Comparison of ENCODE assay signal across 8 cellular contexts in the genomic region with DNA sequence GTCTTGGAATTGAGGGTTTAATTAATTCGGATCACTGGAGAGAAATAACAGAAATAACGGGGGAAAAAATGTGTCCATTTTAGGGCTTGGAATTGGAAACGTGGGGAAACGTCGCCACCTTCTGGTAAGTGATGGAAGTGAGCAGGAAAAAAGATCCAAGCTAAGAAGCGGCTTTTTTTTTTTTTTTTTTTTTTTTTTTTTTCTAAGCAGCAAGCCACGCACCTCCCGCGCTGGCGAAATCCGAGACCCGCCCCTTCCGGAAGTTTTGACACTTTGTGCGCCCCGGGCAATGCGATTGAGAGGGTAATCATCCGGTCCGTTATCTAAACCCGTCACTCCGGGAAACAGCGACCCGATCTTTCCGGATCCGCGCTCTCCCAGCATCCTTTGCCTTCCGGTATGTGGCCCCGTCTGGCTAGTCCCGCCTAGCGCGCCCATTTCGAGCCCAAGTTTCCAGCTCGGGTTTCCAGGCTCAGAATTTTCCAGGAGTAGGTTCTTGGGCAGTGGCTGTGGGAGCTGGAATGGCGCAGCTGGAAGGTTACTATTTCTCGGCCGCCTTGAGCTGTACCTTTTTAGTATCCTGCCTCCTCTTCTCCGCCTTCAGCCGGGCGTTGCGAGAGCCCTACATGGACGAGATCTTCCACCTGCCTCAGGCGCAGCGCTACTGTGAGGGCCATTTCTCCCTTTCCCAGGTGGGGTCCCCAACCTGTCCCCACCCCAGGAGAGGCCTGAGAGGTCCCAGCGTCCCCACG. TPM values are rescaled to one million over a fixed set of nuclear protein-coding genes. Genes with fewer than 3 reads are reported as not detected.
DNase-seq lines count a peak whose midpoint lies in the region; ATAC-seq and TF ChIP-seq lines count a peak whose summit lies in the region.

A gene with protein sequence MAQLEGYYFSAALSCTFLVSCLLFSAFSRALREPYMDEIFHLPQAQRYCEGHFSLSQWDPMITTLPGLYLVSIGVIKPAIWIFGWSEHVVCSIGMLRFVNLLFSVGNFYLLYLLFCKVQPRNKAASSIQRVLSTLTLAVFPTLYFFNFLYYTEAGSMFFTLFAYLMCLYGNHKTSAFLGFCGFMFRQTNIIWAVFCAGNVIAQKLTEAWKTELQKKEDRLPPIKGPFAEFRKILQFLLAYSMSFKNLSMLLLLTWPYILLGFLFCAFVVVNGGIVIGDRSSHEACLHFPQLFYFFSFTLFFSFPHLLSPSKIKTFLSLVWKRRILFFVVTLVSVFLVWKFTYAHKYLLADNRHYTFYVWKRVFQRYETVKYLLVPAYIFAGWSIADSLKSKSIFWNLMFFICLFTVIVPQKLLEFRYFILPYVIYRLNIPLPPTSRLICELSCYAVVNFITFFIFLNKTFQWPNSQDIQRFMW (plus strand): TSS at position 418 of the 752 bp plus-strand sequence. CDS start 104 bp downstream, at position 522.

- no peak within 1 kb of the TSS for H2BK15ac ChIP-seq in IMR-90 (ENCODE audit: low read depth, low read length)

- peak; percentile 95 for DNase-seq in DMS153 (lab: John Stamatoyannopoulos, UW)
- DNase-seq in IMR-90 = peak; percentile 97
- peak; percentile 99 for DNase-seq in OCI-M1 (lab: John Stamatoyannopoulos, UW)
- DNase-seq in activated T-cell treated with anti-CD3 and anti-CD28 coated beads for 24 hours (ENCODE audit: low read depth) = peak; percentile 95
- DNase-seq in epithelial cell of esophagus (ENCODE audit: low read depth) = peak; percentile 98
- DNase-seq in stimulated activated CD8-positive, alpha-beta memory T cell treated with anti-CD3 and anti-CD28 coated beads, Interleukin-4, amount 100 ng/mL, for 1 hour (ENCODE audit: low read depth in 2 of 2, low spot score in 1 of 2) = peak; percentile 89 to 94

- H2AK9ac ChIP-seq in IMR-90 (replicated peaks; ENCODE audit: low read depth, low read length, poor library complexity) = peak within 1 kb of the TSS; percentile 70

- no peak within 1 kb of the TSS for H2BK120ac ChIP-seq in IMR-90 (ENCODE audit: low read depth, low read length)

- H3K23ac ChIP-seq in IMR-90 (ENCODE audit: low read depth, low read length) = no peak within 1 kb of the TSS

- CTCF ChIA-PET in IMR-90 (lab: Yijun Ruan, JAX) = interaction anchor here (0.5 to 2.3 kb wide), 4 partner anchors 16 to 1268 kb away, joined by 3 to 10 read pairs (median 4); a partner anchor contains a TSS

- H3K4me1 ChIP-seq in IMR-90 (ENCODE audit: control insufficient read depth, insufficient read depth, low read length) (no peaks in the 10 kb centered on the region), mononuclear cell (ENCODE audit: insufficient read depth, low read length) (peaks cover 18% of the 10 kb centered on the region)

- H4K91ac ChIP-seq in IMR-90 (ENCODE audit: insufficient read depth, low read depth, low read length) = no peak within 1 kb of the TSS

- no peaks in the 10 kb centered on the region for H3K79me1 ChIP-seq in IMR-90 (ENCODE audit: low read depth in 1 of 2, low read length in 2 of 2)

- H3K4me2 ChIP-seq in IMR-90 (ENCODE audit: low read depth, low read length) = peak within 1 kb of the TSS; percentile 57

- in situ Hi-C loops in IMR-90 (cut with MboI; ENCODE audit: low sequenced_read_pairs) = loop anchor here (5.0 to 25.0 kb wide), 4 partner anchors 110 to 1660 kb away; a partner anchor contains a TSS

- TF ChIP-seq CTCF in IMR-90 (conservative IDR thresholded peaks at IDR 0.05; ENCODE audit: low read depth, low read length) (peak; percentile 78), epithelial cell of esophagus (IDR thresholded peaks at IDR 0.05; ENCODE audit: insufficient read depth, low read depth, low read length, missing control alignments) (peak; percentile 66)

- H3K4me3 ChIP-seq in IMR-90 (ENCODE audit: insufficient read depth, low read depth, low read length) (peak within 1 kb of the TSS; percentile 65), epithelial cell of esophagus (ENCODE audit: low read length) (peak within 1 kb of the TSS; percentile 78), mononuclear cell (ENCODE audit: low read length) (peak within 1 kb of the TSS; percentile 71)

- no peak within 1 kb of the TSS for H2BK20ac ChIP-seq in IMR-90 (ENCODE audit: low read depth, low read length)

- BruUV-seq in IMR-90 (replicated peaks; lab: Mats Ljungman, UMichigan) = no TSS peak

- dilution Hi-C loops in IMR-90 (cut with HindIII; ENCODE audit: low sequenced_read_pairs, unreplicated experiment) = no loop called here

- H3K9me1 ChIP-seq in IMR-90 (ENCODE audit: insufficient read depth, low read length) = no peaks in the 10 kb centered on the region

- H3K27ac ChIP-seq in IMR-90 (ENCODE audit: insufficient read depth, low read length) = peak within 1 kb of the TSS; percentile 48

- H4K8ac ChIP-seq in IMR-90 (ENCODE audit: low read depth in 2 of 2, low read length in 2 of 2) = peak within 1 kb of the TSS; percentile 75 to 77

- peak within 1 kb of the TSS; percentile 67; the same call in 1 of the 2 replicates for H3K14ac ChIP-seq in IMR-90 (replicated peaks; ENCODE audit: low read depth, low read length)

- peak within 1 kb of the TSS; percentile 88 for H3K56ac ChIP-seq in IMR-90 (ENCODE audit: extremely low read depth, insufficient read depth, low read length)

- H3K9ac ChIP-seq in IMR-90 (ENCODE audit: low read depth, low read length) = peak within 1 kb of the TSS; percentile 56

- 0 out of 2 replicates have a peak within 1 kb of the TSS, but pooled peaks have one; percentile 51 for H4K5ac ChIP-seq in IMR-90 (ENCODE audit: low read depth, low read length)

- intact Hi-C loops in IMR-90 (cut with micrococcal nuclease) = loop anchor here (1.0 to 5.0 kb wide), 2 partner anchors 1266 to 1565 kb away; no protein-coding TSS in a partner anchor

- peak; percentile 100 for ATAC-seq in GM21528 (IDR thresholded peaks at IDR 0.05; ENCODE audit: low FRiP score, unreplicated experiment)
- peak; percentile 100 for ATAC-seq in IMR-90 (ENCODE audit: low read depth)

- POLR2A ChIA-PET in IMR-90 (lab: Charles Lee; ENCODE audit: unreplicated experiment) = interaction anchor here (0.5 to 0.9 kb wide), 2 partner anchors 1166 to 1264 kb away, joined by 8 to 9 read pairs; no protein-coding TSS in a partner anchor

- H3K4ac ChIP-seq in IMR-90 (ENCODE audit: low read depth, low read length) = peak within 1 kb of the TSS; percentile 19; the same call in 1 of the 2 replicates

- H3K9me3 ChIP-seq in IMR-90 (ENCODE audit: control insufficient read depth, insufficient read depth, low read length) = no peaks in the 10 kb centered on the region
- no peaks in the 10 kb centered on the region for H3K9me3 ChIP-seq in mononuclear cell (ENCODE audit: low read depth, low read length)

- no peak within 1 kb of the TSS for H3K18ac ChIP-seq in IMR-90 (ENCODE audit: low read depth, low read length)

- peak; percentile 42 for TF ChIP-seq POLR2A in IMR-90 (IDR thresholded peaks at IDR 0.05; ENCODE audit: low read depth, low read length)

- H3K36me3 ChIP-seq in IMR-90 (ENCODE audit: control insufficient read depth, insufficient read depth, low read length) = no peaks in the 10 kb centered on the region

- H2AFZ ChIP-seq in IMR-90 (replicated peaks; ENCODE audit: low read length, poor library complexity) = peak within 1 kb of the TSS; percentile 83

- no peaks in the 10 kb centered on the region for H3K27me3 ChIP-seq in IMR-90 (ENCODE audit: control insufficient read depth, insufficient read depth, low read length)
- no peaks in the 10 kb centered on the region for H3K27me3 ChIP-seq in mononuclear cell (ENCODE audit: insufficient read depth, low read length)

- no peak within 1 kb of the TSS for H2AK5ac ChIP-seq in IMR-90 (ENCODE audit: low read depth, low read length)

- peak; percentile 79 for TF ChIP-seq RAD21 in IMR-90 (IDR thresholded peaks at IDR 0.05; ENCODE audit: low read length)

- no peaks in the 10 kb centered on the region for H4K20me1 ChIP-seq in IMR-90 (ENCODE audit: insufficient read depth, low read length)

- H2BK5ac ChIP-seq in IMR-90 (ENCODE audit: low read depth, low read length, poor library complexity, severe bottlenecking) = no peak within 1 kb of the TSS

- WGBS in IMR-90 (ENCODE audit: extremely low coverage in 2 of 2, insufficient read length in 1 of 2), 2 experiments = 0% methylated on average over 17 of the region's 44 CpGs; no CpG with 5 or more reads in 1 of the 2 experiments

TF ChIP-seq in IMR-90, 13 proteins besides CTCF, POLR2A, EP300 and RAD21 (continues in another document):
- no peak for TF ChIP-seq NFE2L2 (IDR thresholded peaks at IDR 0.05; ENCODE audit: low read depth, low read length)
- 0 out of 2 replicates have a peak, but pooled peaks have one; percentile 40 for TF ChIP-seq MAZ (IDR thresholded peaks at IDR 0.05; ENCODE audit: borderline replicate concordance, low read depth, low read length)
- TF ChIP-seq RCOR1 (IDR thresholded peaks at IDR 0.05; ENCODE audit: insufficient replicate concordance, low read length) = peak; percentile 35
- 0 out of 2 replicates have a peak, but pooled peaks have one; percentile 10 for TF ChIP-seq FOS (IDR thresholded peaks at IDR 0.05; ENCODE audit: low read depth, low read length)
- no peak for TF ChIP-seq BHLHE40 (IDR thresholded peaks at IDR 0.05; ENCODE audit: low read depth, low read length)
- peak; percentile 80 for TF ChIP-seq MXI1 (IDR thresholded peaks at IDR 0.05; ENCODE audit: borderline replicate concordance, low read depth, low read length)
- TF ChIP-seq, protein P1, sequence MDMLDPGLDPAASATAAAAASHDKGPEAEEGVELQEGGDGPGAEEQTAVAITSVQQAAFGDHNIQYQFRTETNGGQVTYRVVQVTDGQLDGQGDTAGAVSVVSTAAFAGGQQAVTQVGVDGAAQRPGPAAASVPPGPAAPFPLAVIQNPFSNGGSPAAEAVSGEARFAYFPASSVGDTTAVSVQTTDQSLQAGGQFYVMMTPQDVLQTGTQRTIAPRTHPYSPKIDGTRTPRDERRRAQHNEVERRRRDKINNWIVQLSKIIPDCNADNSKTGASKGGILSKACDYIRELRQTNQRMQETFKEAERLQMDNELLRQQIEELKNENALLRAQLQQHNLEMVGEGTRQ (IDR thresholded peaks at IDR 0.05; ENCODE audit: low read depth, low read length) = no peak
- TF ChIP-seq SMC3 (IDR thresholded peaks at IDR 0.05; ENCODE audit: low read depth, low read length) = peak; percentile 63

RNA-seq across cellular contexts. Expression of the gene that starts here (rescaled TPM):
- total RNA-seq in IMR-90 (2012; rRNA removed) = 7.2 and 9.7 TPM in 2 replicates
- 2.7 and 3.8 TPM in 2 replicates for polyA plus RNA-seq in IMR-90 (2012; rRNA removed)
- 0.78 and 1.7 TPM in 2 replicates for polyA plus RNA-seq in IMR-90 (2012; cell fraction: cytosol; rRNA removed)
- 0.63 and 1.4 TPM in 2 replicates for polyA plus RNA-seq in IMR-90 (2012; cell fraction: nucleus; rRNA removed; ENCODE audit: low replicate concordance)
- 12.6 TPM for total RNA-seq in mononuclear cell

Comparison
In these comparisons a context has a peak if more than half of its experiments do, and no peak if none do; other contexts are left out.
1. Peak in every context shown above with its lines: DNase-seq, ATAC-seq, H3K4me3 ChIP-seq and H3K27ac ChIP-seq.